ENCODE assay signal across 19 cellular contexts in genomic region chr1:178682886-178683285, GRCh38.
"Had no signal": no experiment of that assay in that cellular context is flagged by ENCODE, and none has a peak within 500 bp of the region (broad histone marks: within the 10 kb centered on the region; RNA-seq: fewer than 3 reads in every experiment).

No MANE protein-coding gene starts in this region.

- H3K4me1 ChIP-seq: lower lobe of right lung, neural progenitor cell, upper lobe of left lung had no signal

- H3K27ac Mint-ChIP-seq: activated naive CD8-positive, alpha-beta T cell; activated T-cell treated with anti-CD3 and anti-CD28 coated beads, Interleukin-2, amount 50 U/mL, for 24 hours; activated T-helper 17 cell treated with anti-CD3 and anti-CD28 coated beads, Interleukin-2, amount 50 U/mL, for 72 hours; naive thymus-derived CD8-positive, alpha-beta T cell; neural progenitor cell had no signal

- H2AFZ ChIP-seq: neural progenitor cell had no signal

- ATAC-seq: activated T-helper 17 cell treated with anti-CD3 and anti-CD28 coated beads, Interleukin-2, amount 50 U/mL, for 72 hours; esophagus mucosa; heart right ventricle; left lobe of liver; lower lobe of right lung; naive thymus-derived CD8-positive, alpha-beta T cell; right cardiac atrium; stimulated activated naive CD8-positive, alpha-beta T cell treated with anti-CD3 and anti-CD28 coated beads, Interleukin-15, Interleukin-2, amounts not matched to agents 100 U/mL and 50 U/mL, for 24 hours had no signal

- DNase-seq: activated T-cell treated with anti-CD3 and anti-CD28 coated beads, Interleukin-2, amount 50 U/mL, for 24 hours; amniotic stem cell; effector CD8-positive, alpha-beta T cell; heart right ventricle; lower lobe of right lung; naive thymus-derived CD8-positive, alpha-beta T cell; right cardiac atrium; stimulated activated CD4-positive, alpha-beta T cell treated with anti-CD3 and anti-CD28 coated beads, Interleukin-12 subunit alpha, Interleukin-12 subunit beta, amount 100 ng/mL, for 4 hours; stimulated activated CD4-positive, alpha-beta T cell treated with anti-CD3 and anti-CD28 coated beads, Interleukin-4, amount 100 ng/mL, for 4 hours; stimulated activated naive CD8-positive, alpha-beta T cell treated with anti-CD3 and anti-CD28 coated beads, Interleukin-15, Interleukin-2, amounts not matched to agents 100 U/mL and 50 U/mL, for 24 hours; T-helper 1 cell; T-helper 9 cell; upper lobe of left lung had no signal

- H3K4me2 ChIP-seq: neural progenitor cell had no signal

- H3K27ac ChIP-seq: cardiac muscle cell, heart right ventricle, lower lobe of right lung, neural progenitor cell, upper lobe of left lung had no signal

- H3K4me3 Mint-ChIP-seq: activated naive CD8-positive, alpha-beta T cell; activated T-cell treated with anti-CD3 and anti-CD28 coated beads, Interleukin-2, amount 50 U/mL, for 24 hours; activated T-helper 17 cell treated with anti-CD3 and anti-CD28 coated beads, Interleukin-2, amount 50 U/mL, for 72 hours; naive thymus-derived CD8-positive, alpha-beta T cell; neural progenitor cell had no signal

- H3K36me3 Mint-ChIP-seq: naive thymus-derived CD8-positive, alpha-beta T cell; neural progenitor cell had no signal

- H3K9ac ChIP-seq: neural progenitor cell had no signal

- H3K36me3 ChIP-seq: cardiac muscle cell, heart right ventricle, lower lobe of right lung, neural progenitor cell, upper lobe of left lung had no signal

- H3K9me3 ChIP-seq: lower lobe of right lung, upper lobe of left lung had no signal

- H3K9me3 Mint-ChIP-seq: activated T-cell treated with anti-CD3 and anti-CD28 coated beads, Interleukin-2, amount 50 U/mL, for 24 hours; activated T-helper 17 cell treated with anti-CD3 and anti-CD28 coated beads, Interleukin-2, amount 50 U/mL, for 72 hours had no signal

- H3K27me3 ChIP-seq: cardiac muscle cell, heart right ventricle, neural progenitor cell, upper lobe of left lung had no signal

- H3K4me3 ChIP-seq: cardiac muscle cell, heart right ventricle, lower lobe of right lung, neural progenitor cell, upper lobe of left lung had no signal

- H3K4me1 Mint-ChIP-seq: activated T-helper 17 cell treated with anti-CD3 and anti-CD28 coated beads, Interleukin-2, amount 50 U/mL, for 72 hours; neural progenitor cell had no signal
